8 cellular contexts compared by ENCODE assay signal in the genomic region with DNA sequence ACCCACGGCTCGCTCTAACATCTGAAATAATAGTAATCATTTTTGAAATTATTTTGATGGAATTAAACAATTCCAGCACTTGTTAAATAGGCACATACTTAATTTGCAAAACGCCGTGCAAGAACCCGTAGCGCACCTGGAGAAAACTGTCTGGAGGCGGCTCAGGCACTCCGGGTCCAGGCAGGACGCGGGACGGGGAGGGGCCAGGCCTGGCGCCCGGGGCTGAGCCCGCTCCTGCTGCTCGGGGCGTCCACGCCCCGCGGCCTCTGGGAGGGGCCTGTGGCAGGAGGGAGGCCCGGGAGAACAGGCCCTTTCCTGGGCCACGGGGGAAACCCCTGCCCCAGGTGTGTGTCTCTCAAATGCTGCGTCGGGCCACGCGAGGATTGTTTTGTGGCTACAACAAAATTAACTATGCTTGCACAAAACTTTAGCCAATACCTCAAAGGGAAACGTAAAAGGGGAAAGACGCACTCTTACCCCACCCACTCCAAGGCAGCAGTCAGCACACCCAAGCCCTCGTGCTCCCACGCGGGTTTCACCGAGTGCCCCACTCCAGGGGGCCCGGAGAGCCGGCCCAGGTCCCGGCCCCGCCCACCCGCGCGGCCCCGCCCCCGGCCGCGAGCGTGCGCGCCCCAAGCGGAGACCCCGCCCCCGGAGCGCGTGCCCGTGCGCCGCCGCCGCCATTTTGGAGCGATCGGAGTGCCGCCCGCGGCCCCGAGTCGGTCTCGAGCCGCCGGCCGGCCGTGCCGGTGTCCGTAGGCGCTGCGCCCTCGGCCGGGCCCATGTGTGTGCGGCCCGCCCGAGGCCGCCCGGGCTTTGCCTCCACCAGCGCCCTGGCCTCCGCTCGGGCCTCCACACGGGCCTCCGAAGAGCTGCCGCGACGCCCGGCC. TPM values are rescaled to one million over a fixed set of nuclear protein-coding genes. Genes with fewer than 3 reads are reported as not detected.
DNase-seq lines count a peak whose midpoint lies in the region; ATAC-seq, FAIRE-seq and TF ChIP-seq lines count a peak whose summit lies in the region.

A gene with protein sequence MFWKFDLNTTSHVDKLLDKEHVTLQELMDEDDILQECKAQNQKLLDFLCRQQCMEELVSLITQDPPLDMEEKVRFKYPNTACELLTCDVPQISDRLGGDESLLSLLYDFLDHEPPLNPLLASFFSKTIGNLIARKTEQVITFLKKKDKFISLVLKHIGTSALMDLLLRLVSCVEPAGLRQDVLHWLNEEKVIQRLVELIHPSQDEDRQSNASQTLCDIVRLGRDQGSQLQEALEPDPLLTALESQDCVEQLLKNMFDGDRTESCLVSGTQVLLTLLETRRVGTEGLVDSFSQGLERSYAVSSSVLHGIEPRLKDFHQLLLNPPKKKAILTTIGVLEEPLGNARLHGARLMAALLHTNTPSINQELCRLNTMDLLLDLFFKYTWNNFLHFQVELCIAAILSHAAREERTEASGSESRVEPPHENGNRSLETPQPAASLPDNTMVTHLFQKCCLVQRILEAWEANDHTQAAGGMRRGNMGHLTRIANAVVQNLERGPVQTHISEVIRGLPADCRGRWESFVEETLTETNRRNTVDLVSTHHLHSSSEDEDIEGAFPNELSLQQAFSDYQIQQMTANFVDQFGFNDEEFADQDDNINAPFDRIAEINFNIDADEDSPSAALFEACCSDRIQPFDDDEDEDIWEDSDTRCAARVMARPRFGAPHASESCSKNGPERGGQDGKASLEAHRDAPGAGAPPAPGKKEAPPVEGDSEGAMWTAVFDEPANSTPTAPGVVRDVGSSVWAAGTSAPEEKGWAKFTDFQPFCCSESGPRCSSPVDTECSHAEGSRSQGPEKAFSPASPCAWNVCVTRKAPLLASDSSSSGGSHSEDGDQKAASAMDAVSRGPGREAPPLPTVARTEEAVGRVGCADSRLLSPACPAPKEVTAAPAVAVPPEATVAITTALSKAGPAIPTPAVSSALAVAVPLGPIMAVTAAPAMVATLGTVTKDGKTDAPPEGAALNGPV (plus strand): TSS at position 677 of the 890 bp plus-strand sequence. CDS start 50,582 bp downstream, outside the sequence.

- H3K4me1 Mint-ChIP-seq in CD8-positive, alpha-beta memory T cell: peaks cover 6 to 12% (median 11%) of the 10 kb centered on the region in 3 donors
- peaks cover 14% of the 10 kb centered on the region for H3K4me1 Mint-ChIP-seq in activated naive CD4-positive, alpha-beta T cell treated with anti-CD3 and anti-CD28 coated beads, Interleukin-2, amount 10 ng/mL, durations not matched to agents 7 days and 5 days

- H3K4me3 Mint-ChIP-seq in CD8-positive, alpha-beta memory T cell: peak within 1 kb of the TSS; percentile 85 to 96 (median 89)
- H3K4me3 Mint-ChIP-seq in activated naive CD4-positive, alpha-beta T cell treated with anti-CD3 and anti-CD28 coated beads, Interleukin-2, amount 10 ng/mL, durations not matched to agents 7 days and 5 days: peak within 1 kb of the TSS; percentile 76

- H3K79me2 ChIP-seq in osteoblast (ENCODE audit: insufficient read depth, low read length): peaks cover 25% of the 10 kb centered on the region

- TF ChIP-seq CTCF in osteoblast (IDR thresholded peaks at IDR 0.05; ENCODE audit: extremely low read depth, low read depth, low read length): no peak

- peak within 1 kb of the TSS; percentile 88 to 96 (median 94) for H3K27ac Mint-ChIP-seq in CD8-positive, alpha-beta memory T cell
- H3K27ac Mint-ChIP-seq in activated naive CD4-positive, alpha-beta T cell treated with anti-CD3 and anti-CD28 coated beads, Interleukin-2, amount 10 ng/mL, durations not matched to agents 7 days and 5 days: peak within 1 kb of the TSS; percentile 94

- H3K36me3 ChIP-seq in CD8-positive, alpha-beta memory T cell (ENCODE audit: insufficient read depth, low read length): no peaks in the 10 kb centered on the region
- no peaks in the 10 kb centered on the region for H3K36me3 ChIP-seq in osteoblast (ENCODE audit: insufficient read depth, low read length)

- no peaks in the 10 kb centered on the region for H3K9me3 Mint-ChIP-seq in CD8-positive, alpha-beta memory T cell
- H3K9me3 Mint-ChIP-seq in activated naive CD4-positive, alpha-beta T cell treated with anti-CD3 and anti-CD28 coated beads, Interleukin-2, amount 10 ng/mL, durations not matched to agents 7 days and 5 days: no peaks in the 10 kb centered on the region

- H3K4me3 ChIP-seq in CD8-positive, alpha-beta memory T cell (ENCODE audit: low read length): peak within 1 kb of the TSS; percentile 58
- peak within 1 kb of the TSS; percentile 83 for H3K4me3 ChIP-seq in osteoblast (ENCODE audit: insufficient read depth, low read length)

- peak within 1 kb of the TSS; percentile 97 for H3K4me2 ChIP-seq in osteoblast (ENCODE audit: insufficient read depth, low read length)

- peak within 1 kb of the TSS; percentile 85 for H2AFZ ChIP-seq in osteoblast (ENCODE audit: low read length)

- FAIRE-seq in HTR-8/SVneo (lab: Jason Lieb, UNC): no peak

- H3K9me3 ChIP-seq in CD8-positive, alpha-beta memory T cell (ENCODE audit: low read length): no peaks in the 10 kb centered on the region
- no peaks in the 10 kb centered on the region for H3K9me3 ChIP-seq in osteoblast (ENCODE audit: low read depth, low read length)

- H3K27ac ChIP-seq in CD8-positive, alpha-beta memory T cell (ENCODE audit: low read depth, low read length): peak within 1 kb of the TSS; percentile 70
- peak within 1 kb of the TSS; percentile 41 for H3K27ac ChIP-seq in osteoblast (ENCODE audit: low read depth, low read length)
- peak within 1 kb of the TSS; percentile 50 for H3K27ac ChIP-seq in temporal lobe (ENCODE audit: low read depth, low read length)

- peaks cover 24% of the 10 kb centered on the region for H3K4me1 ChIP-seq in CD8-positive, alpha-beta memory T cell (ENCODE audit: insufficient read depth, low read length)
- H3K4me1 ChIP-seq in osteoblast (ENCODE audit: insufficient read depth, low read length): peaks cover 5% of the 10 kb centered on the region

- peaks cover 14% of the 10 kb centered on the region for H4K20me1 ChIP-seq in osteoblast (ENCODE audit: insufficient read depth, low read length)

- no peaks in the 10 kb centered on the region for H3K27me3 ChIP-seq in CD8-positive, alpha-beta memory T cell (ENCODE audit: insufficient read depth, low read length, poor library complexity, severe bottlenecking)
- H3K27me3 ChIP-seq in osteoblast (ENCODE audit: insufficient read depth, low read length): no peaks in the 10 kb centered on the region

- DNase-seq in CD8-positive, alpha-beta memory T cell: peak; percentile 82 to 90 (median 87)
- DNase-seq in HTR-8/SVneo (ENCODE audit: insufficient read length, low spot score) (peak; percentile 62), SK-N-DZ (ENCODE audit: low spot score) (peak; percentile 70), glomerular endothelial cell (ENCODE audit: extremely low read depth, low read depth, low spot score) (no peak), osteoblast (ENCODE audit: insufficient read length, low spot score, missing footprints) (peak; percentile 97)
- DNase-seq in activated naive CD4-positive, alpha-beta T cell treated with anti-CD3 and anti-CD28 coated beads, Interleukin-2, amount 10 ng/mL, durations not matched to agents 7 days and 5 days: peak; percentile 87

- CTCF ChIA-PET in CD8-positive, alpha-beta memory T cell (lab: Charles Lee): interaction anchor here (0.8 to 2.4 kb wide), 26 partner anchors 9 to 278 kb away, joined by 3 to 14 read pairs (median 4); a partner anchor contains a TSS
- CTCF ChIA-PET in activated naive CD4-positive, alpha-beta T cell treated with anti-CD3 and anti-CD28 coated beads, Interleukin-2, amount 10 ng/mL, durations not matched to agents 7 days and 5 days (lab: Charles Lee): interaction anchor here (0.6 to 2.7 kb wide), 13 partner anchors 11 to 278 kb away, joined by 3 to 30 read pairs (median 5); a partner anchor contains a TSS

- POLR2A ChIA-PET in CD8-positive, alpha-beta memory T cell (lab: Charles Lee): interaction anchor here (0.6 to 1.9 kb wide), 6 partner anchors 18 to 254 kb away, joined by 3 to 7 read pairs (median 5); a partner anchor contains a TSS

- H3K27me3 Mint-ChIP-seq in CD8-positive, alpha-beta memory T cell: no peaks in the 10 kb centered on the region
- no peaks in the 10 kb centered on the region for H3K27me3 Mint-ChIP-seq in activated naive CD4-positive, alpha-beta T cell treated with anti-CD3 and anti-CD28 coated beads, Interleukin-2, amount 10 ng/mL, durations not matched to agents 7 days and 5 days

- peak; percentile 60 for ATAC-seq in GM19463 (IDR thresholded peaks at IDR 0.05; ENCODE audit: unreplicated experiment)

- H3K36me3 Mint-ChIP-seq in CD8-positive, alpha-beta memory T cell: peaks cover 0 to 1% (median 0%) of the 10 kb centered on the region in 3 donors
- H3K36me3 Mint-ChIP-seq in activated naive CD4-positive, alpha-beta T cell treated with anti-CD3 and anti-CD28 coated beads, Interleukin-2, amount 10 ng/mL, durations not matched to agents 7 days and 5 days: no peaks in the 10 kb centered on the region

RNA-seq across cellular contexts. Expression of the gene that starts here (rescaled TPM):
- total RNA-seq in CD8-positive, alpha-beta memory T cell: 10 to 100 TPM; 49.7 to 55.9 TPM
- polyA plus RNA-seq in CD8-positive, alpha-beta memory T cell: 34.2 TPM
- 39.2 and 43.5 TPM in 2 replicates for polyA plus RNA-seq in SK-N-DZ (2014; cell fraction: cytosol; rRNA removed)
- polyA plus RNA-seq in SK-N-DZ (2014; cell fraction: nucleus; rRNA removed): 162 and 174 TPM in 2 replicates
- total RNA-seq in glomerular endothelial cell (46.5 and 67.4 TPM in 2 replicates), osteoblast (51.0 and 61.2 TPM in 2 replicates), temporal lobe (48.7 TPM)
